In the genomic region with DNA sequence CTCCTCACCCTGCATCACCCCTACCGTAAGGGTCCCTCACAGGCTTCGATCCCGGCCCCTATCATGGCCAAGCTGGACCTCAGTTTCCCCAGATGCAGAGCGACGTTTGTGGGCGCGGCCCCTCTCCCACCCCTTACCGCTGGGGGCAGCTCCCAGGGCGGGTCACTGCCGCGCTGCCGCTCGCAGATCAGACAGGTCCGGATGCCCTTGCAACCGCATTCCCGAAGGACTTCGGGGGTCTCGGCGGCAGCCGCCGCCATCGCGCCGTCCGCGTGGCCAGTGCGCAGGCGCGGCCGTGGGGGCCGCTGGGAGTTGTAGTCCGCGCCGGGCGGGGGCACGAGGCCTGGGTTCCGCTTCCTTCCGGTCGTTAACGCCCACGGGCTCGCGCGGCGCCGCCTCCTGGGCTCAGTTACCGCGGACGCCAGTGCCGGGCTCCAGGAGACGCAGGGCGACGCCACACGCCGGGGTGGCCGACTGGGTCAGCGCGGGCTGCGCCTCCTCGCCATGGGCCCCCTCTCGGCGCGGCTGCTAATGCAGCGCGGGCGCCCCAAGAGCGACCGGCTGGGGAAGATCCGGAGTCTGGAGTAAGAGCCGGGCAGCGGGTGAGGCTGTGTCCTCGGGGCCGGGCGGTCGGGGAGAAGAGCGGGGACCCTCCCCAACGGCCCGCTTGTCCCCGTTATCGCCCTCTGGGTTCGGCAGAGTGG, we compare ENCODE assay signal across 8 cellular contexts. TPM values are rescaled to one million over a fixed set of nuclear protein-coding genes. Genes with fewer than 3 reads are reported as not detected.
DNase-seq lines count a peak whose midpoint lies in the region; ATAC-seq and TF ChIP-seq lines count a peak whose summit lies in the region.

Gene ALKBH4, minus strand, starts transcription at position 287 of the 704 bp plus-strand sequence. Its CDS starts 27 bp downstream, at position 260.
Gene LRWD1, plus strand, starts transcription at position 408 of the 704 bp plus-strand sequence. Its CDS starts 97 bp downstream, at position 505.

- peaks cover 13 to 53% (median 42%) of the 10 kb centered on the region in 4 donors for H3K4me1 ChIP-seq in liver (ENCODE audit: control insufficient read depth in 4 of 4, insufficient read depth in 4 of 4, low read length in 3 of 4)

- under 1% methylated on average over 81 of the region's 81 CpGs for WGBS in liver

- TF ChIP-seq CTCF in C4-2B (conservative IDR thresholded peaks at IDR 0.05) (no peak), liver (IDR thresholded peaks at IDR 0.05; ENCODE audit: low read depth, low read length, missing input control) (no peak)

- TF ChIP-seq RAD21 in liver (IDR thresholded peaks at IDR 0.05): peak in 1 of 2 donors; percentile 27

- peaks cover 6% of the 10 kb centered on the region for H3K27me3 Mint-ChIP-seq in dendritic cell treated with granulocyte-macrophage colony-stimulating factor and Interleukin-4, amounts not matched to agents 40 ng/mL and 50 ng/mL, for 4 days

- ATAC-seq in GM19351 (IDR thresholded peaks at IDR 0.05; ENCODE audit: unreplicated experiment) (peak; percentile 87), HG03520 (IDR thresholded peaks at IDR 0.05; ENCODE audit: unreplicated experiment) (peak; percentile 79)

- intact Hi-C loops in dendritic cell treated with granulocyte-macrophage colony-stimulating factor and Interleukin-4, amounts not matched to agents 40 ng/mL and 50 ng/mL, for 4 days (cut with micrococcal nuclease): loop anchor here (2.0 kb wide), 1 partner anchor 34 kb away; no protein-coding TSS in a partner anchor

- H3K9ac ChIP-seq in liver (ENCODE audit: low read depth in 1 of 2, low read length in 2 of 2): peak within 1 kb of the TSS; percentile 61 to 93

- H3K9me3 Mint-ChIP-seq in dendritic cell treated with granulocyte-macrophage colony-stimulating factor and Interleukin-4, amounts not matched to agents 40 ng/mL and 50 ng/mL, for 4 days: no peaks in the 10 kb centered on the region

- peak; percentile 92 for DNase-seq in NCI-H748 (lab: John Stamatoyannopoulos, UW; ENCODE audit: unreplicated experiment)
- DNase-seq in activated CD4-positive, alpha-beta T cell treated with anti-CD3 and anti-CD28 coated beads, Interleukin-2, amount 50 U/mL, for 1 hour: peak; percentile 92
- DNase-seq in stimulated activated CD4-positive, alpha-beta T cell treated with anti-CD3 and anti-CD28 coated beads, Interleukin-4, amount 100 ng/mL, for 1 hour: peak; percentile 97

- peak within 1 kb of the TSS; percentile 94 for H3K4me3 Mint-ChIP-seq in dendritic cell treated with granulocyte-macrophage colony-stimulating factor and Interleukin-4, amounts not matched to agents 40 ng/mL and 50 ng/mL, for 4 days

- peaks cover 40% of the 10 kb centered on the region for H3K4me1 Mint-ChIP-seq in dendritic cell treated with granulocyte-macrophage colony-stimulating factor and Interleukin-4, amounts not matched to agents 40 ng/mL and 50 ng/mL, for 4 days (ENCODE audit: low read depth)

- H3K36me3 ChIP-seq in liver (ENCODE audit: control insufficient read depth in 4 of 4, insufficient read depth in 3 of 4, low read depth in 1 of 4, low read length in 3 of 4): no peaks in the 10 kb centered on the region

- peaks cover 67% of the 10 kb centered on the region for H3K36me3 Mint-ChIP-seq in dendritic cell treated with granulocyte-macrophage colony-stimulating factor and Interleukin-4, amounts not matched to agents 40 ng/mL and 50 ng/mL, for 4 days (ENCODE audit: low read depth)

- H3K9me3 ChIP-seq in liver (ENCODE audit: control insufficient read depth in 4 of 4, low read length in 3 of 4): no peaks in the 10 kb centered on the region

- H3K27ac Mint-ChIP-seq in dendritic cell treated with granulocyte-macrophage colony-stimulating factor and Interleukin-4, amounts not matched to agents 40 ng/mL and 50 ng/mL, for 4 days: peak within 1 kb of the TSS; percentile 91

- H3K4me3 ChIP-seq in liver (ENCODE audit: low read depth in 1 of 3, low read length in 3 of 3): peak within 1 kb of the TSS; percentile 76 to 94 (median 82)

- H3K27ac ChIP-seq in C4-2B (peak within 1 kb of the TSS; percentile 86), liver (ENCODE audit: low read depth in 1 of 2, low read length in 2 of 2) (peak within 1 kb of the TSS; percentile 6 to 32)

- no peaks in the 10 kb centered on the region for H3K27me3 ChIP-seq in liver (ENCODE audit: control insufficient read depth in 4 of 4, insufficient read depth in 4 of 4, low read length in 3 of 4)

TF ChIP-seq in liver, 16 proteins besides CTCF, POLR2A, EP300 and RAD21:
- TF ChIP-seq YY1 (IDR thresholded peaks at IDR 0.05) (peak; percentile 82), EGR1 (IDR thresholded peaks at IDR 0.05; ENCODE audit: low read depth in 2 of 2) (peak; percentile 29 to 92), GABPA (IDR thresholded peaks at IDR 0.05 in 1 of 2, conservative IDR thresholded peaks at IDR 0.05 in 1 of 2) (peak in 1 of 2 donors; percentile 87), FOXA2 (IDR thresholded peaks at IDR 0.05) (no peak)

RNA-seq across cellular contexts. Expression of gene ALKBH4, which starts in this region (rescaled TPM):
- 1 to 10 TPM; 6.9 to 8.7 TPM for total RNA-seq in liver
- polyA plus RNA-seq in liver: 1 to 10 TPM; 5.7 to 6.9 TPM

RNA-seq across cellular contexts. Expression of gene LRWD1, which starts in this region (rescaled TPM):
- total RNA-seq in liver: 10 to 100 TPM; 14.3 to 15.3 TPM
- polyA plus RNA-seq in liver: 10 to 100 TPM in 1 of 2 donors, 1 to 10 TPM in 1; 8.6 to 11.6 TPM

Comparison
In these comparisons a context has a peak if more than half of its experiments do, and no peak if none do; other contexts are left out.
1. Peak in every context shown above with its lines: DNase-seq, ATAC-seq, H3K4me3 ChIP-seq and H3K27ac ChIP-seq.